In genomic region chr4:81218206-81218605, GRCh38 we compare ENCODE assay signal across 8 cellular contexts. TPM values are rescaled to one million over a fixed set of nuclear protein-coding genes. Genes with fewer than 3 reads are reported as not detected.
"Had no signal": no experiment of that assay in that cellular context is flagged by ENCODE, and none has a peak within 500 bp of the region (broad histone marks: within the 10 kb centered on the region; RNA-seq: fewer than 3 reads in every experiment).

No MANE protein-coding gene starts in this region.

- H3K36me3 Mint-ChIP-seq: IgD-negative memory B cell had no signal

- DNase-seq: GM23248, HFFc6, KBM-7 had no signal

- H3K27ac ChIP-seq: GM23248, HL-60 had no signal

- H3K4me3 Mint-ChIP-seq: HFFc6, IgD-negative memory B cell had no signal

- H3K4me3 ChIP-seq: GM23248, HAP-1 had no signal

- H3K9me3 ChIP-seq: HAP-1 had no signal

- H3K27ac Mint-ChIP-seq: HFFc6, IgD-negative memory B cell had no signal

- H3K9ac ChIP-seq: GM23248 had no signal

- H2AFZ ChIP-seq: GM23248 had no signal

- H3K4me1 ChIP-seq: HAP-1 had no signal

- ATAC-seq: HCT116, HepG2 had no signal

- H3K36me3 ChIP-seq: HAP-1 had no signal

RNA-seq across cellular contexts. Expression of gene PRKG2, which starts 3.2 kb away (rescaled TPM):
- total RNA-seq: HFFc6 had no signal
